Comparison of ENCODE assay signal across 18 cellular contexts in genomic region chr9:72309366-72310133, GRCh38.
"Had no signal": no experiment of that assay in that cellular context is flagged by ENCODE, and none has a peak within 500 bp of the region (broad histone marks: within the 10 kb centered on the region; RNA-seq: fewer than 3 reads in every experiment).

No MANE protein-coding gene starts in this region.

- H3K27me3 ChIP-seq: ascending aorta, cardiac muscle cell, gastroesophageal sphincter, sigmoid colon, testis, uterus had no signal

- DNase-seq: activated CD4-positive, alpha-beta T cell treated with anti-CD3 and anti-CD28 coated beads for 1 hour; activated CD4-positive, alpha-beta T cell treated with anti-CD3 and anti-CD28 coated beads, Interleukin-2, amount 50 U/mL, for 48 hours; activated naive CD4-positive, alpha-beta T cell; activated T-cell treated with anti-CD3 and anti-CD28 coated beads, Interleukin-2, amount 50 U/mL, for 48 hours; left cardiac atrium; mucosa of descending colon; naive thymus-derived CD8-positive, alpha-beta T cell; nucleus accumbens; sigmoid colon; stimulated activated CD4-positive, alpha-beta T cell treated with anti-CD3 and anti-CD28 coated beads, Interleukin-12 subunit alpha, Interleukin-12 subunit beta, amount 100 ng/mL, for 4 hours; SW 1271; testis; uterus had no signal

- H3K27ac Mint-ChIP-seq: naive thymus-derived CD8-positive, alpha-beta T cell; stimulated activated naive CD8-positive, alpha-beta T cell treated with anti-CD3 and anti-CD28 coated beads, Interleukin-15, Interleukin-2, amounts not matched to agents 100 ng/mL and 50 ng/mL, for 24 hours had no signal

- H3K4me3 Mint-ChIP-seq: naive thymus-derived CD8-positive, alpha-beta T cell; stimulated activated naive CD8-positive, alpha-beta T cell treated with anti-CD3 and anti-CD28 coated beads, Interleukin-15, Interleukin-2, amounts not matched to agents 100 ng/mL and 50 ng/mL, for 24 hours had no signal

- H3K4me1 ChIP-seq: uterus had no signal

- H3K9me3 Mint-ChIP-seq: naive thymus-derived CD8-positive, alpha-beta T cell; stimulated activated naive CD8-positive, alpha-beta T cell treated with anti-CD3 and anti-CD28 coated beads, Interleukin-15, Interleukin-2, amounts not matched to agents 100 ng/mL and 50 ng/mL, for 24 hours had no signal

- H3K27me3 Mint-ChIP-seq: naive thymus-derived CD8-positive, alpha-beta T cell; stimulated activated naive CD8-positive, alpha-beta T cell treated with anti-CD3 and anti-CD28 coated beads, Interleukin-15, Interleukin-2, amounts not matched to agents 100 ng/mL and 50 ng/mL, for 24 hours had no signal

- H3K36me3 ChIP-seq: ascending aorta, cardiac muscle cell, gastroesophageal sphincter, prostate gland, sigmoid colon, uterus had no signal

- H3K9me3 ChIP-seq: ascending aorta, gastroesophageal sphincter, mucosa of descending colon, prostate gland, sigmoid colon, testis, uterus had no signal

- H3K36me3 Mint-ChIP-seq: naive thymus-derived CD8-positive, alpha-beta T cell had no signal

- H3K27ac ChIP-seq: ascending aorta, cardiac muscle cell, gastroesophageal sphincter, prostate gland, sigmoid colon, testis, uterus had no signal

- ATAC-seq: gastroesophageal sphincter; left cardiac atrium; mucosa of descending colon; naive thymus-derived CD8-positive, alpha-beta T cell had no signal

- H3K4me3 ChIP-seq: ascending aorta, cardiac muscle cell, gastroesophageal sphincter, mucosa of descending colon, prostate gland, sigmoid colon, testis, uterus had no signal
